In the genomic region with DNA sequence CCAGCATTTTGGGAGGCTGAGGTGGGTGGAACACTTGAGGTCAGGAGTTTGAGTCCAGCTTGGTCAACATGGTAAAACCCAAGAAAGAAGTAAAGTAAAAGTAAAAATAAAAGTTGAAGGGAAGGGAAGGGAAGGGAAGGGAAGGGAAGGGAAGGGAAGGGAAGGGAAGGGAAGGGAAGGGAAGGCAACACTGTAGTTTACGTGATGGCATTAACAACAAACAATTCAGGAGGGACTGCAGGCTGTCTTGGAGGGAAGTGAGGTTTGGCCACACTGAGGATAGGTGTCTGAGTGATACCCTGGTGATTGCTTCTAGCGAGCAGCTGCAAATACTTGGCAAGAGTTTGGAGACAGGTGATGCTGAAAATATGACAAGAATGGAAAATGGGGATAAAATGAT, we compare ENCODE assay signal across 22 cellular contexts.
"Had no signal": no experiment of that assay in that cellular context is flagged by ENCODE, and none has a peak within 500 bp of the region (broad histone marks: within the 10 kb centered on the region; RNA-seq: fewer than 3 reads in every experiment).

No MANE protein-coding gene starts in this region.

- H3K36me3 Mint-ChIP-seq: mesothelial cell of epicardium, naive B cell had no signal

- DNase-seq: colonic mucosa; cortex of kidney; effector CD4-positive, alpha-beta T cell; effector memory CD4-positive, alpha-beta T cell; foreskin keratinocyte; heart right ventricle; hippocampal formation; left cardiac atrium; left lung; left ventricle myocardium superior; lower lobe of right lung; mesenchymal stem cell; mucosa of descending colon; naive B cell had no signal

- ATAC-seq: foreskin keratinocyte, gastroesophageal sphincter, heart right ventricle, left cardiac atrium, left lung, left ventricle myocardium superior, lower lobe of right lung, mucosa of descending colon had no signal

- H3K9me3 Mint-ChIP-seq: dendritic cell treated with granulocyte-macrophage colony-stimulating factor and Interleukin-4, amounts not matched to agents 40 ng/mL and 50 ng/mL, for 4 days had no signal

- H3K27ac ChIP-seq: colonic mucosa, esophagus muscularis mucosa, foreskin keratinocyte, gastroesophageal sphincter, heart right ventricle, left lung, lower lobe of right lung had no signal

- H3K27me3 ChIP-seq: colonic mucosa, esophagus muscularis mucosa, foreskin keratinocyte, gastroesophageal sphincter, heart right ventricle, left lung had no signal

- H3K27me3 Mint-ChIP-seq: dendritic cell treated with granulocyte-macrophage colony-stimulating factor and Interleukin-4, amounts not matched to agents 40 ng/mL and 50 ng/mL, for 4 days; naive B cell had no signal

- H3K4me1 ChIP-seq: colonic mucosa, esophagus muscularis mucosa, foreskin keratinocyte, gastroesophageal sphincter, heart right ventricle, left lung, lower lobe of right lung had no signal

- H3K9me3 ChIP-seq: colonic mucosa had no signal

- H3K4me3 ChIP-seq: colonic mucosa, esophagus muscularis mucosa, gastroesophageal sphincter, heart right ventricle, left lung, lower lobe of right lung, mucosa of descending colon had no signal

- H3K4me1 Mint-ChIP-seq: mesothelial cell of epicardium, naive B cell had no signal

- FAIRE-seq: endothelial cell of umbilical vein, frontal cortex, islet of Langerhans, keratinocyte had no signal

- H3K27ac Mint-ChIP-seq: dendritic cell treated with granulocyte-macrophage colony-stimulating factor and Interleukin-4, amounts not matched to agents 40 ng/mL and 50 ng/mL, for 4 days; mesothelial cell of epicardium; naive B cell had no signal

- H3K36me3 ChIP-seq: colonic mucosa, esophagus muscularis mucosa, gastroesophageal sphincter, heart right ventricle, left lung, lower lobe of right lung had no signal

- H3K4me3 Mint-ChIP-seq: dendritic cell treated with granulocyte-macrophage colony-stimulating factor and Interleukin-4, amounts not matched to agents 40 ng/mL and 50 ng/mL, for 4 days; mesothelial cell of epicardium had no signal
